Comparison of ENCODE assay signal across 28 cellular contexts in genomic region chr2:161695225-161695624, GRCh38.
"Had no signal": no experiment of that assay in that cellular context is flagged by ENCODE, and none has a peak within 500 bp of the region (broad histone marks: within the 10 kb centered on the region; RNA-seq: fewer than 3 reads in every experiment).

No MANE protein-coding gene starts in this region.

- FAIRE-seq: colon, endometrium, endothelial cell of umbilical vein, frontal cortex had no signal

- H3K27ac ChIP-seq: colonic mucosa, coronary artery, dorsolateral prefrontal cortex, epithelial cell of prostate, esophagus muscularis mucosa, esophagus squamous epithelium, foreskin keratinocyte, gastrocnemius medialis, gastroesophageal sphincter, heart left ventricle, heart right ventricle had no signal

- ATAC-seq: effector memory CD8-positive, alpha-beta T cell; esophagus mucosa; gastrocnemius medialis; gastroesophageal sphincter; heart left ventricle; heart right ventricle had no signal

- H3K36me3 ChIP-seq: colonic mucosa, esophagus muscularis mucosa, esophagus squamous epithelium, gastrocnemius medialis, gastroesophageal sphincter, heart left ventricle, heart right ventricle had no signal

- H3K4me1 ChIP-seq: colonic mucosa, esophagus muscularis mucosa, esophagus squamous epithelium, foreskin keratinocyte, gastrocnemius medialis, gastroesophageal sphincter, heart left ventricle, heart right ventricle had no signal

- H3K27me3 ChIP-seq: colonic mucosa, dorsolateral prefrontal cortex, esophagus muscularis mucosa, esophagus squamous epithelium, foreskin keratinocyte, gastrocnemius medialis, gastroesophageal sphincter, heart left ventricle, heart right ventricle had no signal

- DNase-seq: colonic mucosa; cortex of kidney; dermis blood vessel endothelial cell; dorsolateral prefrontal cortex; effector CD4-positive, alpha-beta T cell; effector CD8-positive, alpha-beta T cell; effector memory CD4-positive, alpha-beta T cell; effector memory CD8-positive, alpha-beta T cell; endodermal cell; erythroblast; esophagus squamous epithelium; foreskin fibroblast; foreskin keratinocyte; foreskin melanocyte; gastrocnemius medialis; glutamatergic neuron; head of caudate nucleus; heart left ventricle; heart right ventricle had no signal

- H3K9me3 ChIP-seq: colonic mucosa, esophagus muscularis mucosa, esophagus squamous epithelium, gastrocnemius medialis had no signal

- H3K4me3 ChIP-seq: colonic mucosa, coronary artery, dorsolateral prefrontal cortex, esophagus muscularis mucosa, esophagus squamous epithelium, gastrocnemius medialis, gastroesophageal sphincter, heart left ventricle, heart right ventricle had no signal
